ENCODE assay signal across 14 cellular contexts in the genomic region with DNA sequence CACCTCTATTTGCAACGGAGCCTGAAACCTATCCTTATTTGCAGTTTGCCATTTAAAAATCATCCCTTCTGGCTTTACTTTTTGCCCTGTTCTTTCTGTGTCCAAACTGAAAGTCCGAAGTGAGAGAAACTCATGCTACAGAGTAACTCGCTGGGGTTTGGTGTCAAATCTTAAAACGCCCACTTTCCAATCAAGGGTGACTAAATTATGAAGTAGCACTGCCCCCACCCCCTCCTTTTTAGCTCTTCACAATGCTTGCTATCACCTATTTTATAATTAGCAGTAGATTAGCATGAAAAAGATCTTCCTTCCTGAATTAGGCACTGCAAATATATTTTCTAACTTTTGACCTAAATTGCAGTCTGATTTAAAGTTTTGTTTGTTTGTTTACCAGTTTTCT. TPM values are rescaled to one million over a fixed set of nuclear protein-coding genes. Genes with fewer than 3 reads are reported as not detected.
A peak's percentile ranks its signal among the peaks of the same experiment; 100 is the strongest.
DNase-seq lines count a peak whose midpoint lies in the region; ATAC-seq, FAIRE-seq and TF ChIP-seq lines count a peak whose summit lies in the region.
"Had no signal": no experiment of that assay in that cellular context is flagged by ENCODE, and none has a peak within 500 bp of the region (broad histone marks: within the 10 kb centered on the region; RNA-seq: fewer than 3 reads in every experiment).

No MANE protein-coding gene starts in this region.

- H3K27ac ChIP-seq in H1 (ENCODE audit: low read depth, low read length): no peak overlapping the region

- H3K79me1 ChIP-seq in H1 (ENCODE audit: low read depth, low read length): no peaks in the 10 kb centered on the region

- H3K18ac ChIP-seq in H1 (ENCODE audit: extremely low read depth, low read length): no peak overlapping the region

- H2BK15ac ChIP-seq in H1 (ENCODE audit: low read length): no peak overlapping the region

- H4K5ac ChIP-seq in H1 (ENCODE audit: insufficient read length, low read depth, low read length): no peak overlapping the region

- ATAC-seq in GM19455 (IDR thresholded peaks at IDR 0.05; ENCODE audit: unreplicated experiment): peak; percentile 60
- ATAC-seq in HG03378 (IDR thresholded peaks at IDR 0.05; ENCODE audit: unreplicated experiment): no peak

- H3K9ac ChIP-seq in H1 (replicated peaks in 1 of 4; ENCODE audit: extremely low read depth in 1 of 4, low read depth in 3 of 4, low read length in 3 of 4): no peak overlapping the region

- DNase-seq in GM12891 (ENCODE audit: insufficient read length, low spot score) (no peak), H1 (ENCODE audit: low read depth in 1 of 2, low spot score in 2 of 2) (no peak), NCI-H2227 (lab: John Stamatoyannopoulos, UW; ENCODE audit: unreplicated experiment) (no peak), foreskin melanocyte (no peak)
- peak; percentile 54 for DNase-seq in activated CD4-positive, alpha-beta T cell treated with anti-CD3 and anti-CD28 coated beads for 48 hours
- DNase-seq: NCI-H1048, NCI-H2227 treated with DMSO at 0.1 percent for 48 hours, substantia nigra had no signal

- H3K9me3 ChIP-seq in H1 (ENCODE audit: insufficient read depth in 2 of 2, low read depth in 1 of 2, low read length in 1 of 2): no peaks in the 10 kb centered on the region

- no peaks in the 10 kb centered on the region for H3K79me2 ChIP-seq in H1 (ENCODE audit: control insufficient read depth in 1 of 2, insufficient read depth in 2 of 2, low read length in 2 of 2)

- no peaks in the 10 kb centered on the region for H4K20me1 ChIP-seq in H1 (replicated peaks in 1 of 2; ENCODE audit: control insufficient read depth in 1 of 2, insufficient read depth in 2 of 2, low read length in 2 of 2)

- no peak overlapping the region for H3K23ac ChIP-seq in H1 (ENCODE audit: insufficient read length)

- no peak overlapping the region for H3K56ac ChIP-seq in H1 (replicated peaks; ENCODE audit: insufficient read length, low read depth, low read length)

- no peak overlapping the region for H2AK5ac ChIP-seq in H1 (ENCODE audit: low read depth, low read length)

- H2AFZ ChIP-seq in H1 (ENCODE audit: low read length): no peak overlapping the region

- CTCF ChIA-PET in H1 (lab: Charles Lee; ENCODE audit: partially characterized antibody): interaction anchor here (0.6 to 0.8 kb wide), 2 partner anchors 41 to 616 kb away, joined by 3 read pairs; no protein-coding TSS in a partner anchor

- no peak overlapping the region for H4K91ac ChIP-seq in H1 (replicated peaks; ENCODE audit: insufficient read length, low read length)

- no peaks in the 10 kb centered on the region for H3K23me2 ChIP-seq in H1 (ENCODE audit: low read depth, low read length)

- H3K27me3 ChIP-seq in H1 (replicated peaks in 1 of 4; ENCODE audit: control insufficient read depth in 3 of 4, extremely low read depth in 1 of 4, insufficient read depth in 3 of 4, low read length in 3 of 4): no peaks in the 10 kb centered on the region

- WGBS in H1 (ENCODE audit: extremely low coverage in 1 of 2, insufficient coverage in 1 of 2, insufficient read length in 1 of 2, insufficient replicate concordance in 2 of 2, low coverage in 1 of 2, low lambda C conversion rate in 2 of 2, missing lambda C conversion rate in 1 of 2), 2 experiments: 83% methylated on average over 3 of the region's 4 CpGs; no CpG with 5 or more reads in 1 of the 2 experiments

- no peak for TF ChIP-seq POLR2A in GM12891 (IDR thresholded peaks at IDR 0.05; ENCODE audit: low read depth, low read length)
- no peak for TF ChIP-seq POLR2A in H1 (IDR thresholded peaks at IDR 0.05; ENCODE audit: control extremely low read depth in 1 of 2, low read depth in 2 of 2, low read length in 2 of 2)

- POLR2A ChIA-PET in H1 (lab: Charles Lee; ENCODE audit: partially characterized antibody): no interaction called here

- no peak for TF ChIP-seq RAD21 in H1 (IDR thresholded peaks at IDR 0.05 in 1 of 2, conservative IDR thresholded peaks at IDR 0.05 in 1 of 2; ENCODE audit: low read depth in 2 of 2, low read length in 2 of 2)

- H2BK5ac ChIP-seq in H1 (ENCODE audit: low read depth, low read length): no peak overlapping the region

- no peak overlapping the region for H3K4me3 ChIP-seq in H1 (ENCODE audit: extremely low read depth in 1 of 4, insufficient read depth in 2 of 4, low read depth in 3 of 4, low read length in 4 of 4)

- no peak overlapping the region for H3K4me2 ChIP-seq in H1 (ENCODE audit: insufficient read depth in 1 of 2, low read depth in 2 of 2, low read length in 2 of 2)

- H3K14ac ChIP-seq in H1 (ENCODE audit: insufficient read length): no peak overlapping the region

- no peaks in the 10 kb centered on the region for H3K36me3 ChIP-seq in H1 (ENCODE audit: control insufficient read depth in 2 of 4, insufficient read depth in 4 of 4, low read length in 3 of 4)

- H2BK20ac ChIP-seq in H1 (ENCODE audit: low read length): no peak overlapping the region

- H3K4ac ChIP-seq in H1 (replicated peaks; ENCODE audit: insufficient read length, low read depth, low read length): no peak overlapping the region

- H2BK12ac ChIP-seq in H1 (ENCODE audit: low read depth, low read length): no peak overlapping the region

- H3K4me1 ChIP-seq in H1 (replicated peaks in 1 of 4; ENCODE audit: control insufficient read depth in 3 of 4, insufficient read depth in 4 of 4, low read length in 3 of 4): peaks cover 0 to 5% (median 3%) of the 10 kb centered on the region in 4 experiments; a peak in 5 of 7 replicates

- TF ChIP-seq EP300 in H1 (IDR thresholded peaks at IDR 0.05; ENCODE audit: borderline replicate concordance in 1 of 2, low read depth in 2 of 2, low read length in 2 of 2): no peak

- no peak for TF ChIP-seq CTCF in H1 (IDR thresholded peaks at IDR 0.05; ENCODE audit: control extremely low read depth in 1 of 3, insufficient read depth in 1 of 3, low read depth in 1 of 3, low read length in 3 of 3)

- no peak overlapping the region for H4K8ac ChIP-seq in H1 (ENCODE audit: extremely low read depth, insufficient read depth, low read length)

- H2BK120ac ChIP-seq in H1 (replicated peaks; ENCODE audit: low read depth, low read length): no peak overlapping the region

- FAIRE-seq in GM12891 (lab: Jason Lieb, UNC): peak; percentile 5
- peak; percentile 36 for FAIRE-seq in H1 (lab: Jason Lieb, UNC)

TF ChIP-seq in GM12891, 5 proteins besides CTCF, POLR2A, EP300 and RAD21:
- no peak for TF ChIP-seq POLR2AphosphoS5 (IDR thresholded peaks at IDR 0.05; ENCODE audit: low read depth, low read length)
- TF ChIP-seq POU2F2 (IDR thresholded peaks at IDR 0.05; ENCODE audit: low read depth, low read length): no peak
- no peak for TF ChIP-seq TAF1 (IDR thresholded peaks at IDR 0.05; ENCODE audit: low read depth, low read length)
- no peak for TF ChIP-seq SPI1 (IDR thresholded peaks at IDR 0.05; ENCODE audit: low read depth, low read length)
- TF ChIP-seq PAX5 (IDR thresholded peaks at IDR 0.05; ENCODE audit: insufficient read depth, low read length, severe bottlenecking): no peak

TF ChIP-seq in H1, 55 proteins besides CTCF, POLR2A, EP300 and RAD21:
- no peak for TF ChIP-seq NANOG (IDR thresholded peaks at IDR 0.05; ENCODE audit: insufficient read depth, low read depth, low read length, poor library complexity, severe bottlenecking)
- no peak for TF ChIP-seq SIN3A (conservative IDR thresholded peaks at IDR 0.05 in 1 of 2, IDR thresholded peaks at IDR 0.05 in 1 of 2; ENCODE audit: low read depth in 1 of 2, low read length in 2 of 2)
- no peak for TF ChIP-seq SUZ12 (IDR thresholded peaks at IDR 0.05; ENCODE audit: low read length)
- no peak for TF ChIP-seq YY1 (IDR thresholded peaks at IDR 0.05; ENCODE audit: low read depth, low read length)

RNA-seq across cellular contexts. Expression of a gene that starts 52.5 kb away (rescaled TPM):
- not detected for polyA plus RNA-seq in GM12891 (2012; ENCODE audit: low read depth, missing spikeins)
- not detected in 2 replicates for total RNA-seq in H1 (2021; fragmentation: NEBNext Ultra II Directional; extraction: Animal tissue kit (Norgen Biotek cat#: 25700))
- not detected in 2 replicates for polyA plus RNA-seq in H1 (2011; rRNA removed)
- polyA plus RNA-seq in H1 (2011; cell fraction: cytosol; rRNA removed): not detected
- not detected for polyA plus RNA-seq in H1 (2011; cell fraction: nucleus; rRNA removed)
- not detected in 4 replicates for polyA plus RNA-seq in H1 (2012, experiment 1 of 2)
- polyA plus RNA-seq in H1 (2012, experiment 2 of 2): not detected
- not detected for polyA plus RNA-seq in H1 (2013, experiment 1 of 2)
- polyA plus RNA-seq in H1 (2013, experiment 2 of 2): not detected
- polyA minus RNA-seq in H1 (2011; rRNA and poly(A)+ RNA removed): not detected in 2 replicates
- not detected for polyA minus RNA-seq in H1 (2011; cell fraction: cytosol; rRNA and poly(A)+ RNA removed)
- polyA minus RNA-seq in H1 (2011; cell fraction: nucleus; rRNA and poly(A)+ RNA removed): not detected
- total RNA-seq: fibroblast of villous mesenchyme, H4, mononuclear cell had no signal
- polyA plus RNA-seq: CD14-positive monocyte had no signal
